Comparison of ENCODE assay signal across 16 cellular contexts in genomic region chr10:126098216-126098561, GRCh38.
DNase-seq lines count a peak whose midpoint lies in the region; ATAC-seq and TF ChIP-seq lines count a peak whose summit lies in the region.
"Had no signal": no experiment of that assay in that cellular context is flagged by ENCODE, and none has a peak within 500 bp of the region (broad histone marks: within the 10 kb centered on the region; RNA-seq: fewer than 3 reads in every experiment).

No MANE protein-coding gene starts in this region.

- TF ChIP-seq CTCF in right atrium auricular region (IDR thresholded peaks at IDR 0.05) (no peak), heart right ventricle (IDR thresholded peaks at IDR 0.05) (no peak), tibial nerve (IDR thresholded peaks at IDR 0.05) (no peak)

- peak; percentile 7 for DNase-seq in right atrium auricular region (ENCODE audit: low spot score)
- DNase-seq in heart right ventricle: no peak
- DNase-seq in ecto neural progenitor cell (ENCODE audit: low spot score): peak; percentile 24
- DNase-seq in tibial nerve (ENCODE audit: low spot score in 2 of 2): no peak
- no peak for DNase-seq in NCI-H2029 treated with DMSO at 0.1 percent for 48 hours (lab: John Stamatoyannopoulos, UW)
- DNase-seq: AML-193; Calu3; CD4-positive, alpha-beta T cell; CD8-positive, alpha-beta T cell; DMS79 treated with DMSO at 0.1 percent for 48 hours; GF-D8 had no signal

- no peak for TF ChIP-seq EP300 in tibial nerve (IDR thresholded peaks at IDR 0.05)

- H3K4me3 ChIP-seq in right atrium auricular region (no peak overlapping the region), heart right ventricle (no peak overlapping the region), tibial nerve (no peak overlapping the region)
- H3K4me3 ChIP-seq: A549; BLaER1 treated with 17β-estradiol and CSF1 and Interleukin-3, amounts not matched to agents 10 nM and 100 nM had no signal

- H3K9me3 ChIP-seq in right atrium auricular region (no peaks in the 10 kb centered on the region), heart right ventricle (no peaks in the 10 kb centered on the region), tibial nerve (no peaks in the 10 kb centered on the region)
- H3K9me3 ChIP-seq: A549; BLaER1 treated with 17β-estradiol and CSF1 and Interleukin-3, amounts not matched to agents 10 nM and 100 nM; Caco-2 had no signal

- 76 to 83% methylated on average over 3 of the region's 3 CpGs for WGBS in heart right ventricle, 2 donors
- WGBS in tibial nerve, 2 donors: 92% methylated on average over 3 of the region's 3 CpGs

- no peak overlapping the region for H3K27ac ChIP-seq in right atrium auricular region
- H3K27ac ChIP-seq in heart right ventricle: no peak overlapping the region
- H3K27ac ChIP-seq in tibial nerve: no peak overlapping the region
- H3K27ac ChIP-seq: 22Rv1; A549; BLaER1 treated with 17β-estradiol and CSF1 and Interleukin-3, amounts not matched to agents 10 nM and 100 nM; C4-2B had no signal

- intact Hi-C loops in heart right ventricle (cut with DNase I): no loop called here

- no peak for TF ChIP-seq POLR2A in tibial nerve (IDR thresholded peaks at IDR 0.05)

- no peak for ATAC-seq in heart right ventricle
- ATAC-seq: CD8-positive, alpha-beta T cell had no signal

- no peaks in the 10 kb centered on the region for H3K36me3 ChIP-seq in right atrium auricular region
- no peaks in the 10 kb centered on the region for H3K36me3 ChIP-seq in heart right ventricle
- H3K36me3 ChIP-seq in tibial nerve: no peaks in the 10 kb centered on the region
- H3K36me3 ChIP-seq: BLaER1 treated with 17β-estradiol and CSF1 and Interleukin-3, amounts not matched to agents 10 nM and 100 nM had no signal

- H3K4me1 ChIP-seq in right atrium auricular region: no peaks in the 10 kb centered on the region
- H3K4me1 ChIP-seq in heart right ventricle: no peaks in the 10 kb centered on the region
- no peaks in the 10 kb centered on the region for H3K4me1 ChIP-seq in tibial nerve
- H3K4me1 ChIP-seq: A549, Caco-2 had no signal

- H3K27me3 ChIP-seq in right atrium auricular region: no peaks in the 10 kb centered on the region
- H3K27me3 ChIP-seq in heart right ventricle: peaks cover 0 to 7% (median 0%) of the 10 kb centered on the region in 7 donors
- no peaks in the 10 kb centered on the region for H3K27me3 ChIP-seq in tibial nerve
- H3K27me3 ChIP-seq: BLaER1 treated with 17β-estradiol and CSF1 and Interleukin-3, amounts not matched to agents 10 nM and 100 nM had no signal

Comparison
In these comparisons a context has a peak if more than half of its experiments do, and no peak if none do; other contexts are left out.
1. DNase-seq: peak in right atrium auricular region (single experiment) and ecto neural progenitor cell (single experiment); none in heart right ventricle (0 of 2), tibial nerve (0 of 2) and NCI-H2029 treated with DMSO at 0.1 percent for 48 hours (single experiment).